13 cellular contexts compared by ENCODE assay signal in the genomic region with DNA sequence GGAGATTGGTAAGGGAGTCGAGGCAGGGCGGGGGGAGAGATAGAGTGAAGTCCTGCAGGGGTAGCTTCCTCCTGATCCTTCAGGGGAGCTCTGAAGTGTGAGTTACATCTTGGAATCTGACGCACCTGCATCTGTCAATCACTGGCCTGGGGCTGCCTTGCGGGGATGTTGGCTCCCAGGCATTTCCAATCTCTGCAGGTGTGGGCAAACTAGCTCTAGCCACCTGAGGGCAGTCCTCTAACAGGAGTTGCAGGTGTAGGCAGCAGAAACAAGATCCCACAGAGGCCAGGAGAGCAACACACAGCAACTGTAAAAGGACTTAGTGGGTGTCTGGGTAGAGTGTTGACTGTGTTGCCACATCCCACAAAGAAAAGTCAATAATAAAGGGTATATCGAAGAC.
DNase-seq lines count a peak whose midpoint lies in the region; ATAC-seq, FAIRE-seq and TF ChIP-seq lines count a peak whose summit lies in the region.
"Had no signal": no experiment of that assay in that cellular context is flagged by ENCODE, and none has a peak within 500 bp of the region (broad histone marks: within the 10 kb centered on the region; RNA-seq: fewer than 3 reads in every experiment).

No MANE protein-coding gene starts in this region.

- no peaks in the 10 kb centered on the region for H3K27me3 ChIP-seq in GM12878 (replicated peaks in 1 of 2; ENCODE audit: control insufficient read depth in 2 of 2, insufficient read depth in 2 of 2, low read length in 1 of 2)
- H3K27me3 ChIP-seq in gastroesophageal sphincter: no peaks in the 10 kb centered on the region
- H3K27me3 ChIP-seq: BLaER1, colonic mucosa, tibial nerve had no signal

- TF ChIP-seq POLR2A in GM12878 (IDR thresholded peaks at IDR 0.05; ENCODE audit: low read depth, low read length): no peak
- TF ChIP-seq POLR2A in gastroesophageal sphincter (IDR thresholded peaks at IDR 0.05): no peak

- no peaks in the 10 kb centered on the region for H4K20me1 ChIP-seq in GM12878 (ENCODE audit: control insufficient read depth, insufficient read depth)
- H4K20me1 ChIP-seq: BLaER1 had no signal

- H3K36me3 ChIP-seq in GM12878 (ENCODE audit: control insufficient read depth in 2 of 2, insufficient read depth in 2 of 2, low read length in 1 of 2) (no peaks in the 10 kb centered on the region), gastroesophageal sphincter (no peaks in the 10 kb centered on the region)
- H3K36me3 ChIP-seq: BLaER1, colonic mucosa, tibial nerve had no signal

- no peak overlapping the region for H3K4me2 ChIP-seq in GM12878 (ENCODE audit: control insufficient read depth, insufficient read depth)
- H3K4me2 ChIP-seq: BLaER1 had no signal

- POLR2A ChIA-PET in GM12878 (lab: Charles Lee): no interaction called here

- ATAC-seq in GM12878: no peak
- ATAC-seq in left colon: peak; percentile 86
- no peak for ATAC-seq in gastroesophageal sphincter
- no peak for ATAC-seq in HG03460 (IDR thresholded peaks at IDR 0.05; ENCODE audit: unreplicated experiment)
- ATAC-seq: right cardiac atrium had no signal

- H3K27ac ChIP-seq in GM12878 (ENCODE audit: control insufficient read depth, insufficient read depth): no peak overlapping the region
- no peak overlapping the region for H3K27ac ChIP-seq in gastroesophageal sphincter
- H3K27ac ChIP-seq: BLaER1, colonic mucosa, tibial nerve had no signal

- intact Hi-C loops in GM12878 (cut with micrococcal nuclease; ENCODE audit: unreplicated experiment): loop anchor here (10.0 kb wide), 2 partner anchors 126 to 646 kb away; no protein-coding TSS in a partner anchor
- intact Hi-C loops in left colon (cut with DNase I, micrococcal nuclease): loop anchor here (10.0 kb wide), 2 partner anchors 616 to 1296 kb away; no protein-coding TSS in a partner anchor

- peak; percentile 26 for TF ChIP-seq CTCF in GM12865 (IDR thresholded peaks at IDR 0.05; ENCODE audit: insufficient read depth, low read depth, low read length, missing control alignments)
- TF ChIP-seq CTCF in GM12878 (IDR thresholded peaks at IDR 0.05 in 2 of 3, conservative IDR thresholded peaks at IDR 0.05 in 1 of 3; ENCODE audit: control insufficient read depth in 2 of 3, extremely low read depth in 1 of 3, insufficient read depth in 1 of 3, low read depth in 3 of 3, low read length in 3 of 3): peak in 1 of 3 experiments; percentile 18; a peak in 2 of 6 replicates
- TF ChIP-seq CTCF in gastroesophageal sphincter (IDR thresholded peaks at IDR 0.05): no peak

- CTCF ChIA-PET in GM12878 (lab: Yijun Ruan, JAX): interaction anchor here (1.0 to 1.9 kb wide), 2 partner anchors 11 to 383 kb away, joined by 3 to 4 read pairs; no protein-coding TSS in a partner anchor

- no peak overlapping the region for H3K4me3 ChIP-seq in GM12865 (ENCODE audit: low read depth, low read length)
- no peak overlapping the region for H3K4me3 ChIP-seq in GM12878
- no peak overlapping the region for H3K4me3 ChIP-seq in gastroesophageal sphincter
- H3K4me3 ChIP-seq: BLaER1, colonic mucosa, tibial nerve had no signal

- WGBS in GM12878 (ENCODE audit: insufficient coverage, insufficient replicate concordance, low lambda C conversion rate, missing lambda C conversion rate): 49% methylated on average over 5 of the region's 5 CpGs
- 88 to 94% methylated on average over 3 to 5 of the region's 5 CpGs for WGBS in gastroesophageal sphincter (ENCODE audit: low coverage in 1 of 2), 2 donors

- DNase-seq in GM12865 (ENCODE audit: low read depth) (peak; percentile 18), GM12878 (ENCODE audit: low read depth, low spot score) (no peak), left colon (peak in 1 of 2 donors; percentile 21), DMS153 (lab: John Stamatoyannopoulos, UW) (no peak)
- DNase-seq: activated CD4-positive, alpha-beta T cell treated with anti-CD3 and anti-CD28 coated beads, Interleukin-2, amount 50 U/mL, for 48 hours; colonic mucosa; hypothalamus; right cardiac atrium had no signal

- RAD21 ChIA-PET in GM12878 (lab: Charles Lee; ENCODE audit: unreplicated experiment): no interaction called here

- no peak for FAIRE-seq in GM12878 (lab: Jason Lieb, UNC)

- H3K9me3 ChIP-seq in GM12878 (replicated peaks; ENCODE audit: control insufficient read depth, insufficient read depth, low read length): no peaks in the 10 kb centered on the region
- no peaks in the 10 kb centered on the region for H3K9me3 ChIP-seq in gastroesophageal sphincter
- H3K9me3 ChIP-seq: BLaER1, colonic mucosa, tibial nerve had no signal

- no peaks in the 10 kb centered on the region for H3K4me1 ChIP-seq in GM12878 (ENCODE audit: control insufficient read depth, insufficient read depth, low read length)
- H3K4me1 ChIP-seq in gastroesophageal sphincter: peaks cover 0 to 15% (median 12%) of the 10 kb centered on the region in 3 donors
- H3K4me1 ChIP-seq: BLaER1, colonic mucosa had no signal

- H3K79me2 ChIP-seq in GM12878 (ENCODE audit: control insufficient read depth, insufficient read depth, low read length): no peaks in the 10 kb centered on the region

- BruUV-seq in GM12878 (replicated peaks; lab: Mats Ljungman, UMichigan): no TSS peak

- in situ Hi-C loops in GM12878 (cut with MboI): loop anchor here (25.0 kb wide), 1 partner anchor 1524 kb away; no protein-coding TSS in a partner anchor

- H3K9ac ChIP-seq in GM12878 (ENCODE audit: control insufficient read depth, insufficient read depth, low read length): no peak overlapping the region
- H3K9ac ChIP-seq: BLaER1 had no signal

- TF ChIP-seq RAD21 in Ishikawa (IDR thresholded peaks at IDR 0.05; ENCODE audit: low read depth) (peak; percentile 41; the same call in 1 of the 2 replicates), GM12878 (IDR thresholded peaks at IDR 0.05; ENCODE audit: insufficient read depth, low read depth, low read length) (peak; percentile 27)

- no peak overlapping the region for H2AFZ ChIP-seq in GM12878 (ENCODE audit: control insufficient read depth, low read depth, low read length)

- SMC1A ChIA-PET in GM12878 (lab: Charles Lee; ENCODE audit: uncharacterized antibody, unreplicated experiment): no interaction called here

- TF ChIP-seq EP300 in Ishikawa (IDR thresholded peaks at IDR 0.05; ENCODE audit: borderline replicate concordance): no peak
- TF ChIP-seq EP300 in GM12878 (IDR thresholded peaks at IDR 0.05; ENCODE audit: borderline replicate concordance in 1 of 2, control insufficient read depth in 1 of 2, low read depth in 2 of 2, low read length in 2 of 2): no peak
- no peak for TF ChIP-seq EP300 in gastroesophageal sphincter (IDR thresholded peaks at IDR 0.05)

TF ChIP-seq in Ishikawa, 13 proteins besides CTCF, POLR2A, EP300 and RAD21 (continues in another document):
- TF ChIP-seq, protein P1, sequence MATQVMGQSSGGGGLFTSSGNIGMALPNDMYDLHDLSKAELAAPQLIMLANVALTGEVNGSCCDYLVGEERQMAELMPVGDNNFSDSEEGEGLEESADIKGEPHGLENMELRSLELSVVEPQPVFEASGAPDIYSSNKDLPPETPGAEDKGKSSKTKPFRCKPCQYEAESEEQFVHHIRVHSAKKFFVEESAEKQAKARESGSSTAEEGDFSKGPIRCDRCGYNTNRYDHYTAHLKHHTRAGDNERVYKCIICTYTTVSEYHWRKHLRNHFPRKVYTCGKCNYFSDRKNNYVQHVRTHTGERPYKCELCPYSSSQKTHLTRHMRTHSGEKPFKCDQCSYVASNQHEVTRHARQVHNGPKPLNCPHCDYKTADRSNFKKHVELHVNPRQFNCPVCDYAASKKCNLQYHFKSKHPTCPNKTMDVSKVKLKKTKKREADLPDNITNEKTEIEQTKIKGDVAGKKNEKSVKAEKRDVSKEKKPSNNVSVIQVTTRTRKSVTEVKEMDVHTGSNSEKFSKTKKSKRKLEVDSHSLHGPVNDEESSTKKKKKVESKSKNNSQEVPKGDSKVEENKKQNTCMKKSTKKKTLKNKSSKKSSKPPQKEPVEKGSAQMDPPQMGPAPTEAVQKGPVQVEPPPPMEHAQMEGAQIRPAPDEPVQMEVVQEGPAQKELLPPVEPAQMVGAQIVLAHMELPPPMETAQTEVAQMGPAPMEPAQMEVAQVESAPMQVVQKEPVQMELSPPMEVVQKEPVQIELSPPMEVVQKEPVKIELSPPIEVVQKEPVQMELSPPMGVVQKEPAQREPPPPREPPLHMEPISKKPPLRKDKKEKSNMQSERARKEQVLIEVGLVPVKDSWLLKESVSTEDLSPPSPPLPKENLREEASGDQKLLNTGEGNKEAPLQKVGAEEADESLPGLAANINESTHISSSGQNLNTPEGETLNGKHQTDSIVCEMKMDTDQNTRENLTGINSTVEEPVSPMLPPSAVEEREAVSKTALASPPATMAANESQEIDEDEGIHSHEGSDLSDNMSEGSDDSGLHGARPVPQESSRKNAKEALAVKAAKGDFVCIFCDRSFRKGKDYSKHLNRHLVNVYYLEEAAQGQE (IDR thresholded peaks at IDR 0.05; ENCODE audit: low read depth): no peak
- no peak for TF ChIP-seq YY1 (IDR thresholded peaks at IDR 0.05; ENCODE audit: low read depth)
- no peak for TF ChIP-seq CEBPB (IDR thresholded peaks at IDR 0.05)
- TF ChIP-seq ZBTB7A (IDR thresholded peaks at IDR 0.05; ENCODE audit: low read depth): no peak

TF ChIP-seq in GM12878, 131 proteins besides CTCF, POLR2A, EP300 and RAD21 (continues in another document):
- TF ChIP-seq, protein P1 (IDR thresholded peaks at IDR 0.05; ENCODE audit: low read depth, low read length): no peak
